8 cellular contexts compared by ENCODE assay signal in the genomic region with DNA sequence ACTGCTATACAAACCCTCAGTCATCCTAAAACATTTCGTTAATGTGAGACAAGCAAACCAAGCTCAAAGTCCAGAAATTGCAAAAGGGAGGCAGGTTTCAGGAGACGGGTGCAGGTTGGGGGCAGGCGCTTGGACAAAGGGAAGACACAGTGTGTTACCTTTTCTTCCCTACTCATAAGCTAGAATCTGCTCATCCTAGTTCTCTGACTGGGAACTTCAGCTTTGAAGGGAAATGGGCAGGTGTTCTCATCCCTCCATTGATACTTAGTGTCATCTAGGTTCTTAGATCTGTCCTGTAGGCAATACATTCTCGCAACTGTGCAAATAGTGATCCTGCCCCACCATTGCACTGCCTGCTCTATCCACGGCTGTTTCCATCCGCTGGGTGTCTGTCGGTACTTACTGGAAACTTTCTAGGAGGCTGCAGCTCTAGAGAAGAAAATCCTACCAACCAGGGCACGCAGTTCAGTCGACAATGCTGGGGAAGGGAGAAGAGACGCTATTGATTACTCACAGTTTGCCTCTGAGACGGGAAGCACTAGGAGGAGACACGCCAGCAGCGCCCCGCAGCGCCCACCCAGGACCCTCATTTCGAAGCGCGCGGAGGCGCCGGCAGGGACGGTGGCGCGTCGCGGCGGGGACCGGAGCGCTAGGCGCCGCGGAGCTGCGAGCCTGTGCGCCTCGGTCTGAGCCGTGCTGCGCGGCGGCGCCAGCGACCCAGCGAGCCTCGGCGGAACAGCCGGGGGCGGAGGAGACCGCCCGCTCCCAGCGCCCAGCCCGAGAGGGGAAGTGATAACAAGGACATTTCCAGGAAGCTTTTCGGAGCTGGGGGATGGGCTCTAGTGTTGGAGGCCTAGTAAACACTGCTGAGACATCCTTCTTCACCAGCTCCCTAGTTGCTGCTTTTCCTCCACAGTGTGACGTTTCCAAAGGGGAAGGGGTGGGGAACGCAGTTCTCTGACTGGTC. TPM values are rescaled to one million over a fixed set of nuclear protein-coding genes. Genes with fewer than 3 reads are reported as not detected.
A peak's percentile ranks its signal among the peaks of the same experiment; 100 is the strongest.
DNase-seq lines count a peak whose midpoint lies in the region; ATAC-seq and TF ChIP-seq lines count a peak whose summit lies in the region.

A gene (minus strand): TSS at position 737 of the 967 bp plus-strand sequence. CDS start 147 bp downstream, at position 590.

- no peak for TF ChIP-seq EP300 in Ishikawa (IDR thresholded peaks at IDR 0.05; ENCODE audit: borderline replicate concordance)

- no peaks in the 10 kb centered on the region for H3K9me3 Mint-ChIP-seq in activated naive CD8-positive, alpha-beta T cell treated with anti-CD3 and anti-CD28 coated beads for 36 hours

- peak; percentile 76 for ATAC-seq in GM21786 (IDR thresholded peaks at IDR 0.05; ENCODE audit: unreplicated experiment)

- peak within 1 kb of the TSS; percentile 54 for H3K27ac Mint-ChIP-seq in activated naive CD8-positive, alpha-beta T cell treated with anti-CD3 and anti-CD28 coated beads for 36 hours

- H3K27ac ChIP-seq in SJCRH30: peak within 1 kb of the TSS; percentile 31; the same call in 1 of the 2 replicates
- H3K27ac ChIP-seq in thymus (ENCODE audit: low read depth): no peak within 1 kb of the TSS

- DNase-seq in DMS79 (lab: John Stamatoyannopoulos, UW): peak; percentile 19
- DNase-seq in SJCRH30: peak; percentile 83 to 89
- peak; percentile 66 for DNase-seq in activated naive CD8-positive, alpha-beta T cell treated with anti-CD3 and anti-CD28 coated beads for 36 hours
- DNase-seq in glomerular visceral epithelial cell (ENCODE audit: extremely low spot score): peak; percentile 69

- peak within 1 kb of the TSS; percentile 73 for H3K4me3 Mint-ChIP-seq in activated naive CD8-positive, alpha-beta T cell treated with anti-CD3 and anti-CD28 coated beads for 36 hours

- peak within 1 kb of the TSS; percentile 88 for H2AFZ ChIP-seq in neuron (ENCODE audit: low read depth, low read length)

- H3K4me1 Mint-ChIP-seq in activated naive CD8-positive, alpha-beta T cell treated with anti-CD3 and anti-CD28 coated beads for 36 hours: peaks cover 11% of the 10 kb centered on the region

- no peaks in the 10 kb centered on the region for H3K36me3 ChIP-seq in SJCRH30
- H3K36me3 ChIP-seq in neuron (ENCODE audit: insufficient read depth, low read length): no peaks in the 10 kb centered on the region
- H3K36me3 ChIP-seq in thymus (ENCODE audit: control insufficient read depth, insufficient read depth): no peaks in the 10 kb centered on the region

- H3K36me3 Mint-ChIP-seq in activated naive CD8-positive, alpha-beta T cell treated with anti-CD3 and anti-CD28 coated beads for 36 hours: no peaks in the 10 kb centered on the region

- H3K9me3 ChIP-seq in SJCRH30 (replicated peaks) (no peaks in the 10 kb centered on the region; the same call in 1 of the 2 replicates), neuron (ENCODE audit: low read length) (no peaks in the 10 kb centered on the region), thymus (ENCODE audit: control insufficient read depth) (no peaks in the 10 kb centered on the region)

- peak within 1 kb of the TSS; percentile 60 for H3K4me3 ChIP-seq in SJCRH30
- H3K4me3 ChIP-seq in neuron (ENCODE audit: low read length): peak within 1 kb of the TSS; percentile 85
- H3K4me3 ChIP-seq in thymus (ENCODE audit: low read length): peak within 1 kb of the TSS; percentile 32

- no peaks in the 10 kb centered on the region for H3K27me3 ChIP-seq in SJCRH30
- no peaks in the 10 kb centered on the region for H3K27me3 ChIP-seq in neuron (ENCODE audit: insufficient read depth, low read length)
- no peaks in the 10 kb centered on the region for H3K27me3 ChIP-seq in thymus (ENCODE audit: control insufficient read depth, insufficient read depth)

- peaks cover 29% of the 10 kb centered on the region for H3K27me3 Mint-ChIP-seq in activated naive CD8-positive, alpha-beta T cell treated with anti-CD3 and anti-CD28 coated beads for 36 hours

- WGBS in thymus: 2% methylated on average over 53 of the region's 53 CpGs

- no peaks in the 10 kb centered on the region for H3K4me1 ChIP-seq in SJCRH30
- H3K4me1 ChIP-seq in neuron (ENCODE audit: insufficient read depth, low read length): no peaks in the 10 kb centered on the region
- H3K4me1 ChIP-seq in thymus (ENCODE audit: control insufficient read depth, insufficient read depth, low read length): no peaks in the 10 kb centered on the region

- no peak for TF ChIP-seq RAD21 in Ishikawa (IDR thresholded peaks at IDR 0.05; ENCODE audit: low read depth)

TF ChIP-seq in Ishikawa, 13 proteins besides CTCF, POLR2A, EP300 and RAD21:
- TF ChIP-seq, protein P1, sequence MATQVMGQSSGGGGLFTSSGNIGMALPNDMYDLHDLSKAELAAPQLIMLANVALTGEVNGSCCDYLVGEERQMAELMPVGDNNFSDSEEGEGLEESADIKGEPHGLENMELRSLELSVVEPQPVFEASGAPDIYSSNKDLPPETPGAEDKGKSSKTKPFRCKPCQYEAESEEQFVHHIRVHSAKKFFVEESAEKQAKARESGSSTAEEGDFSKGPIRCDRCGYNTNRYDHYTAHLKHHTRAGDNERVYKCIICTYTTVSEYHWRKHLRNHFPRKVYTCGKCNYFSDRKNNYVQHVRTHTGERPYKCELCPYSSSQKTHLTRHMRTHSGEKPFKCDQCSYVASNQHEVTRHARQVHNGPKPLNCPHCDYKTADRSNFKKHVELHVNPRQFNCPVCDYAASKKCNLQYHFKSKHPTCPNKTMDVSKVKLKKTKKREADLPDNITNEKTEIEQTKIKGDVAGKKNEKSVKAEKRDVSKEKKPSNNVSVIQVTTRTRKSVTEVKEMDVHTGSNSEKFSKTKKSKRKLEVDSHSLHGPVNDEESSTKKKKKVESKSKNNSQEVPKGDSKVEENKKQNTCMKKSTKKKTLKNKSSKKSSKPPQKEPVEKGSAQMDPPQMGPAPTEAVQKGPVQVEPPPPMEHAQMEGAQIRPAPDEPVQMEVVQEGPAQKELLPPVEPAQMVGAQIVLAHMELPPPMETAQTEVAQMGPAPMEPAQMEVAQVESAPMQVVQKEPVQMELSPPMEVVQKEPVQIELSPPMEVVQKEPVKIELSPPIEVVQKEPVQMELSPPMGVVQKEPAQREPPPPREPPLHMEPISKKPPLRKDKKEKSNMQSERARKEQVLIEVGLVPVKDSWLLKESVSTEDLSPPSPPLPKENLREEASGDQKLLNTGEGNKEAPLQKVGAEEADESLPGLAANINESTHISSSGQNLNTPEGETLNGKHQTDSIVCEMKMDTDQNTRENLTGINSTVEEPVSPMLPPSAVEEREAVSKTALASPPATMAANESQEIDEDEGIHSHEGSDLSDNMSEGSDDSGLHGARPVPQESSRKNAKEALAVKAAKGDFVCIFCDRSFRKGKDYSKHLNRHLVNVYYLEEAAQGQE (IDR thresholded peaks at IDR 0.05; ENCODE audit: low read depth): no peak
- TF ChIP-seq TAF1 (IDR thresholded peaks at IDR 0.05; ENCODE audit: low read depth) (0 out of 2 replicates have a peak, but pooled peaks have one; percentile 24), ZBTB7A (IDR thresholded peaks at IDR 0.05; ENCODE audit: low read depth) (peak; percentile 86; the same call in 1 of the 2 replicates), TCF12 (IDR thresholded peaks at IDR 0.05; ENCODE audit: low read depth) (no peak), EGR1 (IDR thresholded peaks at IDR 0.05) (no peak)

RNA-seq across cellular contexts. Expression of the gene that starts here (rescaled TPM):
- 3.7 and 3.9 TPM in 2 replicates for total RNA-seq in SJCRH30 (2014; rRNA removed; shearing (Covaris generic))
- under 1 TPM; 0.32 to 0.43 TPM for total RNA-seq in activated naive CD8-positive, alpha-beta T cell treated with anti-CD3 and anti-CD28 coated beads for 36 hours
- 5.4 TPM for polyA plus RNA-seq in thymus

Comparison
In these comparisons a context has a peak if more than half of its experiments do, and no peak if none do; other contexts are left out.
1. Peak in DNase-seq in activated naive CD8-positive, alpha-beta T cell treated with anti-CD3 and anti-CD28 coated beads for 36 hours; RNA of the gene not detected or under 1 TPM.
2. DNase-seq: peak in every context shown above with its lines; median percentile 86 in SJCRH30; 69 in glomerular visceral epithelial cell; 66 in activated naive CD8-positive, alpha-beta T cell treated with anti-CD3 and anti-CD28 coated beads for 36 hours; 19 in DMS79.
3. H3K4me3 ChIP-seq: peak in every context shown above with its lines; median percentile 85 in neuron; 60 in SJCRH30; 32 in thymus.